Comparison of ENCODE assay signal across 20 cellular contexts in the genomic region with DNA sequence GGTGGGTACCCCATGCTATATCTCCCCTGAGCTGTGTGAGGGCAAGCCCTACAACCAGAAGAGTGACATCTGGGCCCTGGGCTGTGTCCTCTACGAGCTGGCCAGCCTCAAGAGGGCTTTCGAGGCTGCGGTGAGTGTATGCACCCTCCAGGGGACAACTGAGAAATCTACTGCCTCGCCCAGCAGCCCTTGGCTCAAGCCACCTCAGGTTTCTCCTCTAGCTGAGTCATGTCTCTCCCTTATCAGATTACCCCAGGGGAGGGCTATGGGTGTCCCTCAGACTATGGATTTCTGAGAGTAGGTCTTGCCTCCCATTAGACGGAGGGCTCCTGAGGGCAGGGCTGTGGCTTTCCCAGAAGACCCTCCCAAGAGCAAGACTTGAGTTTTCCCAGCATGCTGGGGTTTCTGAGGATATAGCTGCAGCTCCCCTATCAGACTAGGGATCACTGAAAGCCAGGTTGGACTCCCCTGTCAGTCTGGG. TPM values are rescaled to one million over a fixed set of nuclear protein-coding genes. Genes with fewer than 3 reads are reported as not detected.
A peak's percentile ranks its signal among the peaks of the same experiment; 100 is the strongest.
DNase-seq lines count a peak whose midpoint lies in the region; ATAC-seq and TF ChIP-seq lines count a peak whose summit lies in the region.
"Had no signal": no experiment of that assay in that cellular context is flagged by ENCODE, and none has a peak within 500 bp of the region (broad histone marks: within the 10 kb centered on the region; RNA-seq: fewer than 3 reads in every experiment).

No MANE protein-coding gene starts in this region.

- H4K20me1 ChIP-seq in IMR-90 (ENCODE audit: insufficient read depth, low read length), result no peaks in the 10 kb centered on the region

- intact Hi-C loops in IMR-90 (cut with micrococcal nuclease) (no loop called here), activated B cell treated with CpG ODN at 0.5 μM for 24 hours (cut with micrococcal nuclease) (no loop called here), mucosa of descending colon (cut with DNase I, micrococcal nuclease) (no loop called here)
- intact Hi-C loops in activated T-helper 2 cell treated with anti-CD3 and anti-CD28 coated beads, Interferon-gamma antibody, Interleukin-2, Interleukin-4, amounts not matched to agents 10 μg/mL and 5 μg/mL and 100 μg/mL, durations not matched to agents 14 hours and 24 hours and 36 hours (cut with micrococcal nuclease), result no loop called here

- peak overlapping the region; percentile 42 for H2AK9ac ChIP-seq in IMR-90 (replicated peaks; ENCODE audit: low read depth, low read length, poor library complexity)

- in situ Hi-C loops in IMR-90 (cut with MboI; ENCODE audit: low sequenced_read_pairs), result loop anchor here (10.0 kb wide), 1 partner anchor 370 kb away; no protein-coding TSS in a partner anchor

- H4K5ac ChIP-seq in IMR-90 (ENCODE audit: low read depth, low read length), result no peak overlapping the region

- peaks cover 0 to 2% (median 2%) of the 10 kb centered on the region in 3 donors for H3K36me3 Mint-ChIP-seq in CD8-positive, alpha-beta memory T cell
- H3K36me3 Mint-ChIP-seq in activated B cell treated with CpG ODN at 0.5 μM for 24 hours (ENCODE audit: low read depth), result peaks cover 19% of the 10 kb centered on the region
- H3K36me3 Mint-ChIP-seq in activated T-helper 2 cell treated with anti-CD3 and anti-CD28 coated beads, Interferon-gamma antibody, Interleukin-2, Interleukin-4, amounts not matched to agents 10 μg/mL and 5 μg/mL and 100 μg/mL, durations not matched to agents 14 hours and 24 hours and 36 hours (ENCODE audit: low read depth), result peaks cover 14% of the 10 kb centered on the region

- H3K4me2 ChIP-seq in IMR-90 (ENCODE audit: low read depth, low read length), result no peak overlapping the region

- peak overlapping the region; percentile 31 for H3K27ac ChIP-seq in CD8-positive, alpha-beta memory T cell (ENCODE audit: low read depth, low read length)
- no peak overlapping the region for H3K27ac ChIP-seq in IMR-90 (ENCODE audit: insufficient read depth, low read length)
- H3K27ac ChIP-seq: cardiac muscle cell, spleen had no signal

- BruUV-seq in IMR-90 (replicated peaks; lab: Mats Ljungman, UMichigan), result no TSS peak

- no peak overlapping the region for H2BK20ac ChIP-seq in IMR-90 (ENCODE audit: low read depth, low read length)

- TF ChIP-seq POLR2A in IMR-90 (IDR thresholded peaks at IDR 0.05; ENCODE audit: low read depth, low read length), result no peak

- no peak overlapping the region for H3K4ac ChIP-seq in IMR-90 (ENCODE audit: low read depth, low read length)

- H3K27me3 Mint-ChIP-seq in CD8-positive, alpha-beta memory T cell, result no peaks in the 10 kb centered on the region
- no peaks in the 10 kb centered on the region for H3K27me3 Mint-ChIP-seq in activated B cell treated with CpG ODN at 0.5 μM for 24 hours
- H3K27me3 Mint-ChIP-seq in activated T-helper 2 cell treated with anti-CD3 and anti-CD28 coated beads, Interferon-gamma antibody, Interleukin-2, Interleukin-4, amounts not matched to agents 10 μg/mL and 5 μg/mL and 100 μg/mL, durations not matched to agents 14 hours and 24 hours and 36 hours (ENCODE audit: low read depth), result no peaks in the 10 kb centered on the region
- H3K27me3 Mint-ChIP-seq: naive thymus-derived CD8-positive, alpha-beta T cell; progenitor cell of endocrine pancreas; stimulated activated naive CD8-positive, alpha-beta T cell treated with anti-CD3 and anti-CD28 coated beads, Interleukin-15, amount 100 ng/mL, for 72 hours; T-cell had no signal

- H3K9me1 ChIP-seq in IMR-90 (ENCODE audit: insufficient read depth, low read length), result no peaks in the 10 kb centered on the region

- H3K27me3 ChIP-seq in CD8-positive, alpha-beta memory T cell (ENCODE audit: insufficient read depth, low read length, poor library complexity, severe bottlenecking), result no peaks in the 10 kb centered on the region
- no peaks in the 10 kb centered on the region for H3K27me3 ChIP-seq in IMR-90 (ENCODE audit: control insufficient read depth, insufficient read depth, low read length)
- H3K27me3 ChIP-seq: cardiac muscle cell, spleen had no signal

- H3K18ac ChIP-seq in IMR-90 (ENCODE audit: low read depth, low read length), result no peak overlapping the region

- H3K36me3 ChIP-seq in CD8-positive, alpha-beta memory T cell (ENCODE audit: insufficient read depth, low read length), result no peaks in the 10 kb centered on the region
- H3K36me3 ChIP-seq in IMR-90 (ENCODE audit: control insufficient read depth, insufficient read depth, low read length) (no peaks in the 10 kb centered on the region), mucosa of descending colon (ENCODE audit: low read depth) (no peaks in the 10 kb centered on the region)
- H3K36me3 ChIP-seq: cardiac muscle cell had no signal

- no peak overlapping the region for H3K4me3 ChIP-seq in CD8-positive, alpha-beta memory T cell (ENCODE audit: low read length)
- no peak overlapping the region for H3K4me3 ChIP-seq in IMR-90 (ENCODE audit: insufficient read depth, low read depth, low read length)
- H3K4me3 ChIP-seq in mucosa of descending colon, result no peak overlapping the region
- H3K4me3 ChIP-seq: cardiac muscle cell, spleen had no signal

- no peak overlapping the region for H2AK5ac ChIP-seq in IMR-90 (ENCODE audit: low read depth, low read length)

- no peaks in the 10 kb centered on the region for H3K79me1 ChIP-seq in IMR-90 (ENCODE audit: low read depth in 1 of 2, low read length in 2 of 2)

- H2AFZ ChIP-seq in IMR-90 (replicated peaks; ENCODE audit: low read length, poor library complexity), result peak overlapping the region; percentile 49

- TF ChIP-seq RAD21 in IMR-90 (IDR thresholded peaks at IDR 0.05; ENCODE audit: low read length), result no peak

- H2BK120ac ChIP-seq in IMR-90 (ENCODE audit: low read depth, low read length), result no peak overlapping the region

- DNase-seq in CD8-positive, alpha-beta memory T cell, result no peak
- DNase-seq in IMR-90 (no peak), activated B cell treated with CpG ODN at 0.5 μM for 24 hours (no peak), mucosa of descending colon (peak in 2 of 3 donors; percentile 19 to 29), HCEC 1CT (no peak)
- no peak for DNase-seq in activated T-helper 2 cell treated with anti-CD3 and anti-CD28 coated beads, Interferon-gamma antibody, Interleukin-2, Interleukin-4, amounts not matched to agents 10 μg/mL and 5 μg/mL and 100 μg/mL, durations not matched to agents 14 hours and 24 hours and 36 hours (ENCODE audit: low spot score)
- DNase-seq in stimulated activated naive CD4-positive, alpha-beta T cell (lab: John Stamatoyannopoulos, UW), result no peak
- DNase-seq: DMS79; effector CD8-positive, alpha-beta T cell; left ventricle myocardium superior; NCI-H1694; NCI-H510A treated with DMSO at 0.1 percent for 48 hours; stimulated activated naive CD8-positive, alpha-beta T cell treated with anti-CD3 and anti-CD28 coated beads, Interleukin-15, amount 100 ng/mL, for 72 hours; T-cell had no signal

- no peak overlapping the region for H3K9ac ChIP-seq in IMR-90 (ENCODE audit: low read depth, low read length)

- H3K9me3 ChIP-seq in CD8-positive, alpha-beta memory T cell (ENCODE audit: low read length), result no peaks in the 10 kb centered on the region
- H3K9me3 ChIP-seq in IMR-90 (ENCODE audit: control insufficient read depth, insufficient read depth, low read length), result no peaks in the 10 kb centered on the region
- no peaks in the 10 kb centered on the region for H3K9me3 ChIP-seq in mucosa of descending colon
- H3K9me3 ChIP-seq: spleen had no signal

- H3K23ac ChIP-seq in IMR-90 (ENCODE audit: low read depth, low read length), result no peak overlapping the region

- no peak overlapping the region for H3K4me3 Mint-ChIP-seq in CD8-positive, alpha-beta memory T cell
- H3K4me3 Mint-ChIP-seq in activated B cell treated with CpG ODN at 0.5 μM for 24 hours, result no peak overlapping the region
- no peak overlapping the region for H3K4me3 Mint-ChIP-seq in activated T-helper 2 cell treated with anti-CD3 and anti-CD28 coated beads, Interferon-gamma antibody, Interleukin-2, Interleukin-4, amounts not matched to agents 10 μg/mL and 5 μg/mL and 100 μg/mL, durations not matched to agents 14 hours and 24 hours and 36 hours (ENCODE audit: low read depth)
- H3K4me3 Mint-ChIP-seq: naive thymus-derived CD8-positive, alpha-beta T cell; T-cell had no signal

- peak; percentile 61 for ATAC-seq in IMR-90 (ENCODE audit: low read depth)
- ATAC-seq in activated B cell treated with CpG ODN at 0.5 μM for 24 hours (ENCODE audit: low read depth), result no peak
- no peak for ATAC-seq in mucosa of descending colon
- ATAC-seq in HG02973 (IDR thresholded peaks at IDR 0.05; ENCODE audit: unreplicated experiment), result no peak
- ATAC-seq: left ventricle myocardium superior; stimulated activated naive CD8-positive, alpha-beta T cell treated with anti-CD3 and anti-CD28 coated beads, Interleukin-15, amount 100 ng/mL, for 72 hours had no signal

- H4K91ac ChIP-seq in IMR-90 (ENCODE audit: insufficient read depth, low read depth, low read length), result no peak overlapping the region

- peaks cover 15% of the 10 kb centered on the region for H3K4me1 ChIP-seq in CD8-positive, alpha-beta memory T cell (ENCODE audit: insufficient read depth, low read length)
- 0 out of 2 replicates have a peak, but pooled peaks cover 2% of the 10 kb centered on the region for H3K4me1 ChIP-seq in IMR-90 (ENCODE audit: control insufficient read depth, insufficient read depth, low read length)
- no peaks in the 10 kb centered on the region for H3K4me1 ChIP-seq in mucosa of descending colon (ENCODE audit: low read depth)

- H3K4me1 Mint-ChIP-seq in CD8-positive, alpha-beta memory T cell, result peaks cover 8 to 12% (median 12%) of the 10 kb centered on the region in 3 donors
- peaks cover 78% of the 10 kb centered on the region for H3K4me1 Mint-ChIP-seq in activated B cell treated with CpG ODN at 0.5 μM for 24 hours
- peaks cover 27% of the 10 kb centered on the region for H3K4me1 Mint-ChIP-seq in activated T-helper 2 cell treated with anti-CD3 and anti-CD28 coated beads, Interferon-gamma antibody, Interleukin-2, Interleukin-4, amounts not matched to agents 10 μg/mL and 5 μg/mL and 100 μg/mL, durations not matched to agents 14 hours and 24 hours and 36 hours (ENCODE audit: low read depth)

- no peak overlapping the region for H4K8ac ChIP-seq in IMR-90 (ENCODE audit: low read depth in 2 of 2, low read length in 2 of 2)

- CTCF ChIA-PET in CD8-positive, alpha-beta memory T cell (lab: Charles Lee), result interaction anchor here (1.4 to 1.8 kb wide), 3 partner anchors 8 to 28 kb away, joined by 4 to 9 read pairs (median 6); a partner anchor contains a TSS
- CTCF ChIA-PET in IMR-90 (lab: Yijun Ruan, JAX) (interaction anchor here (1.5 kb wide), 1 partner anchor 8 kb away, joined by 5 read pairs; no protein-coding TSS in a partner anchor), activated B cell treated with CpG ODN at 0.5 μM for 24 hours (lab: Charles Lee) (interaction anchor here (0.9 to 1.4 kb wide), 4 partner anchors 8 to 15 kb away, joined by 3 to 6 read pairs (median 4); no protein-coding TSS in a partner anchor)

- no peak overlapping the region for H2BK5ac ChIP-seq in IMR-90 (ENCODE audit: low read depth, low read length, poor library complexity, severe bottlenecking)

- WGBS in IMR-90 (ENCODE audit: extremely low coverage in 2 of 2, insufficient read length in 1 of 2), 2 experiments, result 0% methylated on average over 1 of the region's 5 CpGs; no CpG with 5 or more reads in 1 of the 2 experiments

- H3K9me3 Mint-ChIP-seq in CD8-positive, alpha-beta memory T cell, result no peaks in the 10 kb centered on the region
- H3K9me3 Mint-ChIP-seq in activated B cell treated with CpG ODN at 0.5 μM for 24 hours, result no peaks in the 10 kb centered on the region
- peaks cover 3% of the 10 kb centered on the region for H3K9me3 Mint-ChIP-seq in activated T-helper 2 cell treated with anti-CD3 and anti-CD28 coated beads, Interferon-gamma antibody, Interleukin-2, Interleukin-4, amounts not matched to agents 10 μg/mL and 5 μg/mL and 100 μg/mL, durations not matched to agents 14 hours and 24 hours and 36 hours
- H3K9me3 Mint-ChIP-seq: activated naive CD4-positive, alpha-beta T cell treated with anti-CD3 and anti-CD28 coated beads, Interleukin-2, amount 50 U/mL, for 72 hours; naive thymus-derived CD8-positive, alpha-beta T cell; T-cell had no signal

- no peak overlapping the region for H3K27ac Mint-ChIP-seq in CD8-positive, alpha-beta memory T cell
- H3K27ac Mint-ChIP-seq in activated B cell treated with CpG ODN at 0.5 μM for 24 hours, result peak overlapping the region; percentile 65
- H3K27ac Mint-ChIP-seq in activated T-helper 2 cell treated with anti-CD3 and anti-CD28 coated beads, Interferon-gamma antibody, Interleukin-2, Interleukin-4, amounts not matched to agents 10 μg/mL and 5 μg/mL and 100 μg/mL, durations not matched to agents 14 hours and 24 hours and 36 hours, result no peak overlapping the region
- H3K27ac Mint-ChIP-seq: activated naive CD4-positive, alpha-beta T cell treated with anti-CD3 and anti-CD28 coated beads, Interleukin-2, amount 50 U/mL, for 72 hours; progenitor cell of endocrine pancreas; stimulated activated naive CD8-positive, alpha-beta T cell treated with anti-CD3 and anti-CD28 coated beads, Interleukin-15, amount 100 ng/mL, for 72 hours; T-cell had no signal

- dilution Hi-C loops in IMR-90 (cut with HindIII; ENCODE audit: low sequenced_read_pairs, unreplicated experiment), result no loop called here

- TF ChIP-seq CTCF in IMR-90 (conservative IDR thresholded peaks at IDR 0.05; ENCODE audit: low read depth, low read length), result no peak
- TF ChIP-seq CTCF in activated B cell treated with CpG ODN at 0.5 μM for 24 hours (IDR thresholded peaks at IDR 0.05), result no peak
- TF ChIP-seq CTCF in mucosa of descending colon (IDR thresholded peaks at IDR 0.05), result no peak

- POLR2A ChIA-PET in CD8-positive, alpha-beta memory T cell (lab: Charles Lee), result no interaction called here
- POLR2A ChIA-PET in IMR-90 (lab: Charles Lee; ENCODE audit: unreplicated experiment), result no interaction called here
- POLR2A ChIA-PET in activated B cell treated with CpG ODN at 0.5 μM for 24 hours (lab: Charles Lee), result interaction anchor here (1.6 to 18.0 kb wide), 3 partner anchors 9 to 16 kb away, joined by 15 to 2384 read pairs (median 27); a partner anchor contains a TSS

- no peak overlapping the region for H3K56ac ChIP-seq in IMR-90 (ENCODE audit: extremely low read depth, insufficient read depth, low read length)

- H2BK15ac ChIP-seq in IMR-90 (ENCODE audit: low read depth, low read length), result no peak overlapping the region

- H3K14ac ChIP-seq in IMR-90 (replicated peaks; ENCODE audit: low read depth, low read length), result no peak overlapping the region; the same call in 1 of the 2 replicates

RNA-seq across cellular contexts. Expression of a gene that starts 6.7 kb away (rescaled TPM):
- total RNA-seq in CD8-positive, alpha-beta memory T cell, result 1 to 10 TPM; 8.0 to 8.8 TPM
- 2.5 TPM for polyA plus RNA-seq in CD8-positive, alpha-beta memory T cell
- total RNA-seq in IMR-90 (2012; rRNA removed) (3.1 and 5.2 TPM in 2 replicates), activated B cell treated with CpG ODN at 0.5 μM for 24 hours (24.8 and 29.7 TPM in 2 replicates), mucosa of descending colon (1 to 10 TPM; 3.4 to 7.9 (median 6.8) TPM)
- polyA plus RNA-seq in IMR-90 (2012; rRNA removed), result 4.1 and 4.6 TPM in 2 replicates
- polyA plus RNA-seq in IMR-90 (2012; cell fraction: cytosol; rRNA removed), result 2.6 and 5.8 TPM in 2 replicates
- 14.0 and 18.2 TPM in 2 replicates for polyA plus RNA-seq in IMR-90 (2012; cell fraction: nucleus; rRNA removed; ENCODE audit: low replicate concordance)
- total RNA-seq in activated T-helper 2 cell treated with anti-CD3 and anti-CD28 coated beads, Interferon-gamma antibody, Interleukin-2, Interleukin-4, amounts not matched to agents 10 μg/mL and 5 μg/mL and 100 μg/mL, durations not matched to agents 14 hours and 24 hours and 36 hours, result 3.6 and 4.2 TPM in 2 replicates

RNA-seq across cellular contexts. Expression of a gene that starts 8.5 kb away (rescaled TPM):
- 100 to 1,000 TPM; 176 to 182 TPM for total RNA-seq in CD8-positive, alpha-beta memory T cell
- polyA plus RNA-seq in CD8-positive, alpha-beta memory T cell, result 2.7 TPM
- total RNA-seq in IMR-90 (2012; rRNA removed) (27.5 and 36.9 TPM in 2 replicates), activated B cell treated with CpG ODN at 0.5 μM for 24 hours (754 and 903 TPM in 2 replicates), mucosa of descending colon (100 to 1,000 TPM in 2 of 3 donors, 10 to 100 TPM in 1; 66.0 to 166 (median 126) TPM)
- 63.2 and 75.6 TPM in 2 replicates for polyA plus RNA-seq in IMR-90 (2012; rRNA removed)
- 51.5 and 75.6 TPM in 2 replicates for polyA plus RNA-seq in IMR-90 (2012; cell fraction: cytosol; rRNA removed)
- 310 and 764 TPM in 2 replicates for polyA plus RNA-seq in IMR-90 (2012; cell fraction: nucleus; rRNA removed; ENCODE audit: low replicate concordance)
- total RNA-seq in activated T-helper 2 cell treated with anti-CD3 and anti-CD28 coated beads, Interferon-gamma antibody, Interleukin-2, Interleukin-4, amounts not matched to agents 10 μg/mL and 5 μg/mL and 100 μg/mL, durations not matched to agents 14 hours and 24 hours and 36 hours, result 125 and 129 TPM in 2 replicates

RNA-seq across cellular contexts. Expression of a gene that starts 9.2 kb away (rescaled TPM):
- total RNA-seq in CD8-positive, alpha-beta memory T cell, result 10 to 100 TPM; 36.5 to 38.9 TPM
- polyA plus RNA-seq in CD8-positive, alpha-beta memory T cell, result not detected
- total RNA-seq in IMR-90 (2012; rRNA removed), result 3.6 and 3.9 TPM in 2 replicates
- polyA plus RNA-seq in IMR-90 (2012; rRNA removed), result 8.7 and 9.3 TPM in 2 replicates
- 5.9 and 14.1 TPM in 2 replicates for polyA plus RNA-seq in IMR-90 (2012; cell fraction: cytosol; rRNA removed)
- polyA plus RNA-seq in IMR-90 (2012; cell fraction: nucleus; rRNA removed; ENCODE audit: low replicate concordance), result 3.7 and 5.6 TPM in 2 replicates
- 40.7 and 41.0 TPM in 2 replicates for total RNA-seq in activated B cell treated with CpG ODN at 0.5 μM for 24 hours
- total RNA-seq in mucosa of descending colon, result 10 to 100 TPM in 2 of 3 donors, 1 to 10 TPM in 1; 4.8 to 21.3 (median 16.8) TPM
- 8.0 and 8.2 TPM in 2 replicates for total RNA-seq in activated T-helper 2 cell treated with anti-CD3 and anti-CD28 coated beads, Interferon-gamma antibody, Interleukin-2, Interleukin-4, amounts not matched to agents 10 μg/mL and 5 μg/mL and 100 μg/mL, durations not matched to agents 14 hours and 24 hours and 36 hours

RNA-seq across cellular contexts. Expression of a gene that starts 15.5 kb away (rescaled TPM):
- 1,000 to 10,000 TPM; 2,670 to 2,692 TPM for total RNA-seq in CD8-positive, alpha-beta memory T cell
- 5,358 TPM for polyA plus RNA-seq in CD8-positive, alpha-beta memory T cell
- total RNA-seq in IMR-90 (2012; rRNA removed), result 572 and 596 TPM in 2 replicates
- 958 and 1,004 TPM in 2 replicates for polyA plus RNA-seq in IMR-90 (2012; rRNA removed)
- 180 and 421 TPM in 2 replicates for polyA plus RNA-seq in IMR-90 (2012; cell fraction: cytosol; rRNA removed)
- polyA plus RNA-seq in IMR-90 (2012; cell fraction: nucleus; rRNA removed; ENCODE audit: low replicate concordance), result 47.7 and 402 TPM in 2 replicates
- 3,189 and 3,657 TPM in 2 replicates for total RNA-seq in activated B cell treated with CpG ODN at 0.5 μM for 24 hours
- 1,000 to 10,000 TPM; 1,144 to 1,252 (median 1,216) TPM for total RNA-seq in mucosa of descending colon
- 1,712 and 1,733 TPM in 2 replicates for total RNA-seq in activated T-helper 2 cell treated with anti-CD3 and anti-CD28 coated beads, Interferon-gamma antibody, Interleukin-2, Interleukin-4, amounts not matched to agents 10 μg/mL and 5 μg/mL and 100 μg/mL, durations not matched to agents 14 hours and 24 hours and 36 hours

RNA-seq across cellular contexts. Expression of a gene that starts 17.6 kb away (rescaled TPM):
- total RNA-seq in CD8-positive, alpha-beta memory T cell, result 1 to 10 TPM; 7.9 to 8.3 TPM
- polyA plus RNA-seq in CD8-positive, alpha-beta memory T cell, result 2.6 TPM
- 304 and 351 TPM in 2 replicates for total RNA-seq in IMR-90 (2012; rRNA removed)
- 374 and 387 TPM in 2 replicates for polyA plus RNA-seq in IMR-90 (2012; rRNA removed)
- polyA plus RNA-seq in IMR-90 (2012; cell fraction: cytosol; rRNA removed), result 274 and 575 TPM in 2 replicates
- polyA plus RNA-seq in IMR-90 (2012; cell fraction: nucleus; rRNA removed; ENCODE audit: low replicate concordance), result 417 and 521 TPM in 2 replicates
- 21.3 and 23.9 TPM in 2 replicates for total RNA-seq in activated B cell treated with CpG ODN at 0.5 μM for 24 hours
- 10 to 100 TPM in 2 of 3 donors, 1 to 10 TPM in 1; 6.5 to 74.4 (median 19.3) TPM for total RNA-seq in mucosa of descending colon
- total RNA-seq in activated T-helper 2 cell treated with anti-CD3 and anti-CD28 coated beads, Interferon-gamma antibody, Interleukin-2, Interleukin-4, amounts not matched to agents 10 μg/mL and 5 μg/mL and 100 μg/mL, durations not matched to agents 14 hours and 24 hours and 36 hours, result 19.4 and 21.5 TPM in 2 replicates

Comparison
In these comparisons a context has a peak if more than half of its experiments do, and no peak if none do; other contexts are left out.
1. DNase-seq: peak in mucosa of descending colon (2 of 3); none in CD8-positive, alpha-beta memory T cell (0 of 5), IMR-90 (single experiment), activated B cell treated with CpG ODN at 0.5 μM for 24 hours (single experiment), activated T-helper 2 cell treated with anti-CD3 and anti-CD28 coated beads, Interferon-gamma antibody, Interleukin-2, Interleukin-4, amounts not matched to agents 10 μg/mL and 5 μg/mL and 100 μg/mL, durations not matched to agents 14 hours and 24 hours and 36 hours (single experiment), stimulated activated naive CD4-positive, alpha-beta T cell (0 of 6) and HCEC 1CT (single experiment).